ENCODE assay signal across 39 cellular contexts in the genomic region with DNA sequence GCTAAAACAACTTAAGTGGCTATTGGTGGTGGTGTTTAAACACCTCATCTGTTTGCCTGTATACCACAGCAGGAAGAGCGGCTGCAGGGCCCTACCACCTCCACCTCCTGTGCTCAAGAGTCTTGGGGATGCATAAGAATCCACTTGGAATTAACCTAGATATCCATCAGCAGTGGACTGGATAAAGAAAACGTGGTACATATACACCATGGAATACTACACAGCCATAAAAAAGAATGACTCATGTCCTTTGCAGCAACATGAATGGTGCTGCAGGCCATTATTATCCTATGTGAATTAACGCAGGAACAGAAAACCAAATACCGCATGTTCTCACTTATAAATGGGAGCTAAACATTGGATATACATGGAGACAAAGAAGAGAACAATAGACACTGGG.
"Had no signal": no experiment of that assay in that cellular context is flagged by ENCODE, and none has a peak within 500 bp of the region (broad histone marks: within the 10 kb centered on the region; RNA-seq: fewer than 3 reads in every experiment).

No MANE protein-coding gene starts in this region.

- H3K4me1 ChIP-seq: adrenal gland, ascending aorta, body of pancreas, breast epithelium had no signal

- H3K9me3 Mint-ChIP-seq: activated T-cell treated with anti-CD3 and anti-CD28 coated beads, Interleukin-2, amount 50 U/mL, for 72 hours; activated T-helper 2 cell treated with anti-CD3 and anti-CD28 coated beads, Interferon-gamma antibody, Interleukin-2, Interleukin-4, amounts not matched to agents 10 μg/mL and 5 μg/mL and 100 μg/mL, durations not matched to agents 14 hours and 24 hours and 36 hours had no signal

- ATAC-seq: activated naive CD4-positive, alpha-beta T cell treated with anti-CD3 and anti-CD28 coated beads, Interleukin-2, amount 50 U/mL, for 72 hours; activated naive CD8-positive, alpha-beta T cell treated with anti-CD3 and anti-CD28 coated beads, Interleukin-2, amount 50 U/mL, for 24 hours; activated T-cell treated with anti-CD3 and anti-CD28 coated beads, Interleukin-2, amount 50 U/mL, for 4 hours; activated T-cell treated with anti-CD3 and anti-CD28 coated beads, Interleukin-2, amount 50 U/mL, for 72 hours; activated T-helper 17 cell treated with anti-CD3 and anti-CD28 coated beads, Interleukin-2, amount 50 U/mL, for 72 hours; body of pancreas had no signal

- H3K27me3 Mint-ChIP-seq: activated naive CD4-positive, alpha-beta T cell treated with anti-CD3 and anti-CD28 coated beads, Interleukin-2, amount 10 ng/mL, durations not matched to agents 7 days and 5 days; activated naive CD4-positive, alpha-beta T cell treated with anti-CD3 and anti-CD28 coated beads, Interleukin-2, amount 50 U/mL, for 24 hours; activated naive CD8-positive, alpha-beta T cell; activated naive CD8-positive, alpha-beta T cell treated with anti-CD3 and anti-CD28 coated beads for 36 hours; activated naive CD8-positive, alpha-beta T cell treated with anti-CD3 and anti-CD28 coated beads, Interleukin-2, amount 10 ng/mL, durations not matched to agents 7 days and 5 days; activated naive CD8-positive, alpha-beta T cell treated with anti-CD3 and anti-CD28 coated beads, Interleukin-2, amount 50 U/mL, for 24 hours; activated T-cell treated with anti-CD3 and anti-CD28 coated beads, Interleukin-2, amount 50 U/mL, for 24 hours; activated T-helper 17 cell treated with anti-CD3 and anti-CD28 coated beads, Interleukin-2, amount 50 U/mL, for 72 hours; brain; central memory CD8-positive, alpha-beta T cell had no signal

- H3K27ac ChIP-seq: adrenal gland, ascending aorta, body of pancreas, brain microvascular endothelial cell, breast epithelium, cardiac muscle cell had no signal

- H3K4me1 Mint-ChIP-seq: activated naive CD4-positive, alpha-beta T cell treated with anti-CD3 and anti-CD28 coated beads, Interleukin-2, amount 10 ng/mL, durations not matched to agents 7 days and 5 days; activated naive CD4-positive, alpha-beta T cell treated with anti-CD3 and anti-CD28 coated beads, Interleukin-2, amount 50 U/mL, for 24 hours; activated naive CD8-positive, alpha-beta T cell treated with anti-CD3 and anti-CD28 coated beads, Interleukin-2, amount 10 ng/mL, durations not matched to agents 7 days and 5 days; activated T-helper 17 cell treated with anti-CD3 and anti-CD28 coated beads, Interleukin-2, amount 50 U/mL, for 72 hours; brain; central memory CD8-positive, alpha-beta T cell had no signal

- H3K27ac Mint-ChIP-seq: activated naive CD4-positive, alpha-beta T cell treated with anti-CD3 and anti-CD28 coated beads for 36 hours; activated naive CD4-positive, alpha-beta T cell treated with anti-CD3 and anti-CD28 coated beads, Interleukin-2, amount 10 ng/mL, durations not matched to agents 7 days and 5 days; activated naive CD4-positive, alpha-beta T cell treated with anti-CD3 and anti-CD28 coated beads, Interleukin-2, amount 50 U/mL, for 24 hours; activated naive CD4-positive, alpha-beta T cell treated with anti-CD3 and anti-CD28 coated beads, Interleukin-2, amount 50 U/mL, for 72 hours; activated naive CD8-positive, alpha-beta T cell treated with anti-CD3 and anti-CD28 coated beads for 36 hours; activated naive CD8-positive, alpha-beta T cell treated with anti-CD3 and anti-CD28 coated beads, Interleukin-2, amount 10 ng/mL, durations not matched to agents 7 days and 5 days; activated naive CD8-positive, alpha-beta T cell treated with anti-CD3 and anti-CD28 coated beads, Interleukin-2, amount 50 U/mL, for 24 hours; activated T-cell treated with anti-CD3 and anti-CD28 coated beads, Interleukin-2, amount 50 U/mL, for 24 hours; activated T-cell treated with anti-CD3 and anti-CD28 coated beads, Interleukin-2, amount 50 U/mL, for 72 hours; activated T-helper 1 cell treated with anti-CD3 and anti-CD28 coated beads, Interleukin-12 subunit alpha, Interleukin-12 subunit beta, Interleukin-2, Interleukin-4 antibody, amounts not matched to agents 30 ng/mL and 10 ng/mL and 1 ng/mL, durations not matched to agents 14 hours and 24 hours and 36 hours; activated T-helper 17 cell treated with anti-CD3 and anti-CD28 coated beads, Interleukin-2, amount 50 U/mL, for 72 hours; activated T-helper 2 cell treated with anti-CD3 and anti-CD28 coated beads, Interferon-gamma antibody, Interleukin-2, Interleukin-4, amounts not matched to agents 10 μg/mL and 5 μg/mL and 100 μg/mL, durations not matched to agents 14 hours and 24 hours and 36 hours; brain had no signal

- H3K27me3 ChIP-seq: adrenal gland, ascending aorta, body of pancreas, brain microvascular endothelial cell, breast epithelium, cardiac muscle cell had no signal

- FAIRE-seq: astrocyte, bronchial epithelial cell had no signal

- H3K36me3 ChIP-seq: adrenal gland, ascending aorta, brain microvascular endothelial cell, breast epithelium, cardiac muscle cell had no signal

- H3K9me3 ChIP-seq: adrenal gland, ascending aorta, body of pancreas had no signal

- H3K4me3 ChIP-seq: adrenal gland, ascending aorta, body of pancreas, breast epithelium, cardiac muscle cell had no signal

- H3K4me3 Mint-ChIP-seq: activated naive CD4-positive, alpha-beta T cell treated with anti-CD3 and anti-CD28 coated beads for 36 hours; activated naive CD4-positive, alpha-beta T cell treated with anti-CD3 and anti-CD28 coated beads, Interleukin-2, amount 10 ng/mL, durations not matched to agents 7 days and 5 days; activated naive CD4-positive, alpha-beta T cell treated with anti-CD3 and anti-CD28 coated beads, Interleukin-2, amount 50 U/mL, for 24 hours; activated naive CD8-positive, alpha-beta T cell; activated naive CD8-positive, alpha-beta T cell treated with anti-CD3 and anti-CD28 coated beads for 36 hours; activated naive CD8-positive, alpha-beta T cell treated with anti-CD3 and anti-CD28 coated beads, Interleukin-2, amount 10 ng/mL, durations not matched to agents 7 days and 5 days; activated naive CD8-positive, alpha-beta T cell treated with anti-CD3 and anti-CD28 coated beads, Interleukin-2, amount 50 U/mL, for 24 hours; activated T-cell treated with anti-CD3 and anti-CD28 coated beads, Interleukin-2, amount 50 U/mL, for 24 hours; activated T-cell treated with anti-CD3 and anti-CD28 coated beads, Interleukin-2, amount 50 U/mL, for 4 hours; activated T-cell treated with anti-CD3 and anti-CD28 coated beads, Interleukin-2, amount 50 U/mL, for 72 hours; activated T-helper 1 cell treated with anti-CD3 and anti-CD28 coated beads, Interleukin-12 subunit alpha, Interleukin-12 subunit beta, Interleukin-2, Interleukin-4 antibody, amounts not matched to agents 30 ng/mL and 10 ng/mL and 1 ng/mL, durations not matched to agents 14 hours and 24 hours and 36 hours; activated T-helper 17 cell treated with anti-CD3 and anti-CD28 coated beads, Interleukin-2, amount 50 U/mL, for 72 hours; brain; central memory CD8-positive, alpha-beta T cell had no signal

- DNase-seq: activated effector memory CD4-positive, alpha-beta T cell treated with anti-CD3 and anti-CD28 coated beads, Interleukin-2, amount 50 U/mL, for 16 hours; activated effector memory CD4-positive, alpha-beta T cell treated with Interleukin-2 at 50 U/mL for 16 hours; activated gamma-delta T cell; activated gamma-delta T cell treated with Interleukin-2 at 50 U/mL for 16 hours; activated naive CD4-positive, alpha-beta T cell; activated naive CD4-positive, alpha-beta T cell treated with anti-CD3 and anti-CD28 coated beads for 36 hours; activated naive CD4-positive, alpha-beta T cell treated with anti-CD3 and anti-CD28 coated beads, Interleukin-2, amount 10 ng/mL, durations not matched to agents 7 days and 5 days; activated naive CD4-positive, alpha-beta T cell treated with anti-CD3 and anti-CD28 coated beads, Interleukin-2, amount 50 U/mL, for 16 hours; activated naive CD4-positive, alpha-beta T cell treated with Interleukin-2 at 50 U/mL for 16 hours; activated naive CD8-positive, alpha-beta T cell treated with anti-CD3 and anti-CD28 coated beads for 36 hours; activated naive CD8-positive, alpha-beta T cell treated with anti-CD3 and anti-CD28 coated beads, Interleukin-2, amount 10 ng/mL, durations not matched to agents 7 days and 5 days; activated naive CD8-positive, alpha-beta T cell treated with anti-CD3 and anti-CD28 coated beads, Interleukin-2, amount 50 U/mL, for 24 hours; activated T-cell treated with anti-CD3 and anti-CD28 coated beads, Interleukin-2, amount 50 U/mL, for 24 hours; activated T-cell treated with anti-CD3 and anti-CD28 coated beads, Interleukin-2, amount 50 U/mL, for 4 hours; activated T-cell treated with anti-CD3 and anti-CD28 coated beads, Interleukin-2, amount 50 U/mL, for 48 hours; activated T-cell treated with anti-CD3 and anti-CD28 coated beads, Interleukin-2, amount 50 U/mL, for 72 hours; adrenal gland; amniotic stem cell; amygdala; anterior cingulate cortex; aorta; body of pancreas; brain microvascular endothelial cell; caudate nucleus; central memory CD4-positive, alpha-beta T cell; cerebellar nuclear complex had no signal
